9 cellular contexts compared by ENCODE assay signal in genomic region chr4:73964862-73965611, GRCh38. TPM values are rescaled to one million over a fixed set of nuclear protein-coding genes. Genes with fewer than 3 reads are reported as not detected.
DNase-seq lines count a peak whose midpoint lies in the region; ATAC-seq and TF ChIP-seq lines count a peak whose summit lies in the region.
"Had no signal": no experiment of that assay in that cellular context is flagged by ENCODE, and none has a peak within 500 bp of the region (broad histone marks: within the 10 kb centered on the region; RNA-seq: fewer than 3 reads in every experiment).

No MANE protein-coding gene starts in this region.

- BruUV-seq in HCT116 (replicated peaks; lab: Mats Ljungman, UMichigan), result no TSS peak

- CTCF ChIA-PET in AG04449 (lab: Yijun Ruan, JAX) (interaction anchor here (1.0 to 1.4 kb wide), 5 partner anchors 12 to 391 kb away, joined by 3 to 12 read pairs (median 3); no protein-coding TSS in a partner anchor), HCT116 (lab: Charles Lee) (interaction anchor here (0.7 to 1.9 kb wide), 5 partner anchors 9 to 100 kb away, joined by 3 to 5 read pairs (median 3); partner anchors contain the start of gene CXCL3)

- H3K9ac ChIP-seq in HCT116 (ENCODE audit: low read length), result no peak overlapping the region

- ATAC-seq in HCT116, result peak; percentile 97

- TF ChIP-seq POLR2A in HCT116 (IDR thresholded peaks at IDR 0.05; ENCODE audit: borderline replicate concordance, extremely low read depth, insufficient read depth, insufficient read length), result no peak

- POLR2A ChIA-PET in AG04449 (lab: Yijun Ruan, JAX), result no interaction called here
- POLR2A ChIA-PET in HCT116 (lab: Charles Lee), result no interaction called here

- no peaks in the 10 kb centered on the region for H3K36me3 ChIP-seq in HCT116 (ENCODE audit: control insufficient read depth in 1 of 2, insufficient read depth in 2 of 2, low read length in 2 of 2)

- peak; percentile 64 for TF ChIP-seq RAD21 in HCT116 (IDR thresholded peaks at IDR 0.05; ENCODE audit: low read depth)

- RAD21 ChIA-PET in HCT116 (lab: Charles Lee; ENCODE audit: low non-redundant PET in 1 of 2, low total read pairs in 2 of 2, uncharacterized antibody in 2 of 2, unreplicated experiment in 2 of 2), result no interaction called here

- peaks cover 0 to 5% of the 10 kb centered on the region in 2 experiments; a peak in 1 of 4 replicates for H3K4me1 ChIP-seq in HCT116 (ENCODE audit: control insufficient read depth in 1 of 2, insufficient read depth in 2 of 2, low read length in 2 of 2)

- no peaks in the 10 kb centered on the region for H3K79me2 ChIP-seq in HCT116 (ENCODE audit: insufficient read depth, low read length)

- intact Hi-C loops in HCT116 (cut with micrococcal nuclease), result loop anchor here (1.0 kb wide), 1 partner anchor 32 kb away; no protein-coding TSS in a partner anchor

- DNase-seq in AG04449 (ENCODE audit: low read depth, low spot score), result no peak
- peak; percentile 46 for DNase-seq in HCT116 (ENCODE audit: low read depth, low spot score)
- no peak for DNase-seq in astrocyte of the spinal cord (ENCODE audit: low read depth, low spot score)
- DNase-seq in left kidney (ENCODE audit: low read depth, low spot score), result peak; percentile 38
- DNase-seq in ACHN, result no peak
- no peak for DNase-seq in NCI-H226
- DNase-seq in dedifferentiated amniotic fluid mesenchymal stem cell (ENCODE audit: extremely low spot score), result no peak
- DNase-seq in HK-2 (ENCODE audit: unreplicated experiment), result no peak
- DNase-seq: NCI-H446 had no signal

- H3K27me3 ChIP-seq in HCT116 (ENCODE audit: insufficient read depth, low read length), result no peaks in the 10 kb centered on the region

- TF ChIP-seq CTCF in AG04449 (IDR thresholded peaks at IDR 0.05; ENCODE audit: insufficient read depth, low read length, missing control alignments), result peak; percentile 30
- peak; percentile 27 to 68 (median 63); a peak in 5 of 6 replicates for TF ChIP-seq CTCF in HCT116 (IDR thresholded peaks at IDR 0.05 in 2 of 3, conservative IDR thresholded peaks at IDR 0.05 in 1 of 3; ENCODE audit: borderline replicate concordance in 1 of 3, insufficient read depth in 1 of 3, low read depth in 2 of 3, low read length in 2 of 3)
- TF ChIP-seq CTCF in astrocyte of the spinal cord (IDR thresholded peaks at IDR 0.05; ENCODE audit: low read depth, low read length), result peak; percentile 30

- H2AFZ ChIP-seq in HCT116 (ENCODE audit: low read depth, low read length, poor library complexity, severe bottlenecking), result peak overlapping the region; percentile 41

- no peaks in the 10 kb centered on the region for H3K9me3 ChIP-seq in HCT116 (ENCODE audit: control insufficient read depth in 1 of 2, insufficient read depth in 1 of 2, low read depth in 1 of 2, low read length in 2 of 2)

- no peak overlapping the region for H3K4me3 ChIP-seq in AG04449 (ENCODE audit: low read depth, low read length)
- no peak overlapping the region for H3K4me3 ChIP-seq in HCT116 (replicated peaks in 1 of 2; ENCODE audit: low read depth in 1 of 2, low read length in 2 of 2)
- H3K4me3 ChIP-seq in astrocyte of the spinal cord (ENCODE audit: low read depth, low read length), result no peak overlapping the region

- peak overlapping the region; percentile 25; the same call in 1 of the 2 replicates for H3K4me2 ChIP-seq in HCT116 (ENCODE audit: low read length)

- no peak overlapping the region for H3K27ac ChIP-seq in HCT116 (ENCODE audit: low read depth, low read length)

- H3K9me2 ChIP-seq in HCT116 (ENCODE audit: insufficient read depth), result no peaks in the 10 kb centered on the region

- in situ Hi-C loops in astrocyte of the spinal cord (cut with HindIII; ENCODE audit: low sequenced_read_pairs), result no loop called here
- in situ Hi-C loops in ACHN (cut with HindIII; ENCODE audit: low pct_ligation_motif_present, low pct_unique_long_range_greater_than_20kb, low sequenced_read_pairs), result no loop called here

- no peaks in the 10 kb centered on the region for H4K20me1 ChIP-seq in HCT116 (ENCODE audit: insufficient read depth)

TF ChIP-seq in HCT116, 20 proteins besides CTCF, POLR2A, EP300 and RAD21:
- TF ChIP-seq ZBTB33 (IDR thresholded peaks at IDR 0.05; ENCODE audit: extremely low read depth, insufficient replicate concordance, low read length) (no peak), MAX (IDR thresholded peaks at IDR 0.05) (peak; percentile 30; the same call in 1 of the 2 replicates), CBX3 (IDR thresholded peaks at IDR 0.05; ENCODE audit: low read depth) (0 out of 2 replicates have a peak, but pooled peaks have one; percentile 49), YY1 (IDR thresholded peaks at IDR 0.05; ENCODE audit: extremely low read depth, insufficient replicate concordance, low read depth, low read length) (peak; percentile 9)

RNA-seq across cellular contexts. Expression of gene PF4, which starts 16.8 kb away (rescaled TPM):
- not detected for total RNA-seq in HCT116 (2021; ENCODE audit: unreplicated experiment)
- not detected in 2 replicates for polyA plus RNA-seq in HCT116 (2012)

RNA-seq across cellular contexts. Expression of gene PPBP, which starts 23.0 kb away (rescaled TPM):
- total RNA-seq in HCT116 (2021; ENCODE audit: unreplicated experiment), result not detected
- polyA plus RNA-seq in HCT116 (2012), result not detected in 2 replicates

RNA-seq across cellular contexts. Expression of gene CXCL5, which starts 33.4 kb away (rescaled TPM):
- not detected for total RNA-seq in HCT116 (2021; ENCODE audit: unreplicated experiment)
- not detected in 2 replicates for polyA plus RNA-seq in HCT116 (2012)

Comparison
In these comparisons a context has a peak if more than half of its experiments do, and no peak if none do; other contexts are left out.
1. DNase-seq: peak in HCT116 (single experiment) and left kidney (single experiment); none in AG04449 (single experiment), astrocyte of the spinal cord (single experiment), ACHN (single experiment), NCI-H226 (single experiment), dedifferentiated amniotic fluid mesenchymal stem cell (single experiment) and HK-2 (single experiment).
2. Peak in every context shown above with its lines, with median percentiles within 50 percentile points of each other: CTCF ChIP-seq.